Comparison of ENCODE assay signal across 8 cellular contexts in genomic region chr19:50705422-50706019, GRCh38. TPM values are rescaled to one million over a fixed set of nuclear protein-coding genes. Genes with fewer than 3 reads are reported as not detected.
DNase-seq lines count a peak whose midpoint lies in the region; ATAC-seq and TF ChIP-seq lines count a peak whose summit lies in the region.

No MANE protein-coding gene starts in this region.

- ATAC-seq in activated B cell treated with CpG ODN at 0.5 μM for 24 hours (ENCODE audit: low read depth) (peak; percentile 89), GM21515 (IDR thresholded peaks at IDR 0.05; ENCODE audit: unreplicated experiment) (no peak), HG03025 (IDR thresholded peaks at IDR 0.05; ENCODE audit: low FRiP score, unreplicated experiment) (no peak)

- POLR2A ChIA-PET in AG04450 (lab: Yijun Ruan, JAX) (interaction anchor here (0.6 to 0.7 kb wide), 2 partner anchors 9 to 11 kb away, joined by 3 to 6 read pairs; no protein-coding TSS in a partner anchor), activated B cell treated with CpG ODN at 0.5 μM for 24 hours (lab: Charles Lee) (no interaction called here)

- H3K4me1 Mint-ChIP-seq in activated B cell treated with CpG ODN at 0.5 μM for 24 hours = peaks cover 3% of the 10 kb centered on the region
- H3K4me1 Mint-ChIP-seq in glutamatergic neuron (ENCODE audit: low read depth, unreplicated experiment) = no peaks in the 10 kb centered on the region

- intact Hi-C loops in activated B cell treated with CpG ODN at 0.5 μM for 24 hours (cut with micrococcal nuclease) = loop anchor here (1.0 kb wide), 2 partner anchors 78 to 217 kb away; no protein-coding TSS in a partner anchor

- DNase-seq in AG04450 (ENCODE audit: low read depth, low spot score) (peak; percentile 30), GM03348 (ENCODE audit: low spot score) (peak; percentile 91), NCI-H1930 (lab: John Stamatoyannopoulos, UW) (peak; percentile 36 to 58), activated B cell treated with CpG ODN at 0.5 μM for 24 hours (no peak), glutamatergic neuron (no peak)
- peak in 2 of 3 experiments; percentile 11 to 21 for DNase-seq in stimulated activated CD4-positive, alpha-beta T cell treated with anti-CD3 and anti-CD28 coated beads, TNF-alpha, amount 100 ng/mL, for 24 hours (ENCODE audit: low read depth in 3 of 3)

- no peaks in the 10 kb centered on the region for H3K9me3 Mint-ChIP-seq in activated B cell treated with CpG ODN at 0.5 μM for 24 hours
- H3K9me3 Mint-ChIP-seq in glutamatergic neuron (ENCODE audit: unreplicated experiment) = no peaks in the 10 kb centered on the region

- no peak overlapping the region for H3K4me3 ChIP-seq in AG04450 (ENCODE audit: low read depth, low read length)

- CTCF ChIA-PET in AG04450 (lab: Charles Lee) (interaction anchor here (0.6 to 2.6 kb wide), 14 partner anchors 8 to 217 kb away, joined by 3 to 23 read pairs (median 5); no protein-coding TSS in a partner anchor), activated B cell treated with CpG ODN at 0.5 μM for 24 hours (lab: Charles Lee) (interaction anchor here (1.6 kb wide), 1 partner anchor 217 kb away, joined by 5 read pairs; no protein-coding TSS in a partner anchor)

- TF ChIP-seq CTCF in AG04450 (IDR thresholded peaks at IDR 0.05; ENCODE audit: low read depth, low read length) (peak; percentile 94), activated B cell treated with CpG ODN at 0.5 μM for 24 hours (IDR thresholded peaks at IDR 0.05) (no peak), glutamatergic neuron (IDR thresholded peaks at IDR 0.05; ENCODE audit: partially characterized antibody, unreplicated experiment) (peak; percentile 61)

- H3K27me3 Mint-ChIP-seq in activated B cell treated with CpG ODN at 0.5 μM for 24 hours (peaks cover 31% of the 10 kb centered on the region), glutamatergic neuron (ENCODE audit: unreplicated experiment) (peaks cover 10% of the 10 kb centered on the region)

- no peak overlapping the region for H3K27ac ChIP-seq in AG04450 (ENCODE audit: low read depth, low read length)

- H3K27ac Mint-ChIP-seq in activated B cell treated with CpG ODN at 0.5 μM for 24 hours (no peak overlapping the region), glutamatergic neuron (ENCODE audit: unreplicated experiment) (no peak overlapping the region)

- no peaks in the 10 kb centered on the region for H3K36me3 Mint-ChIP-seq in activated B cell treated with CpG ODN at 0.5 μM for 24 hours (ENCODE audit: low read depth)
- no peaks in the 10 kb centered on the region for H3K36me3 Mint-ChIP-seq in glutamatergic neuron (ENCODE audit: unreplicated experiment)

- no peaks in the 10 kb centered on the region for H3K9me3 ChIP-seq in AG04450 (ENCODE audit: control insufficient read depth, insufficient read depth, low read length)

- H3K4me3 Mint-ChIP-seq in activated B cell treated with CpG ODN at 0.5 μM for 24 hours (no peak overlapping the region), glutamatergic neuron (ENCODE audit: unreplicated experiment) (no peak overlapping the region)

- H3K27me3 ChIP-seq in AG04450 (ENCODE audit: control insufficient read depth, insufficient read depth, low read length) = no peaks in the 10 kb centered on the region

RNA-seq across cellular contexts. Expression of gene SHANK1, which starts 14.1 kb away (rescaled TPM):
- 2.4 and 3.5 TPM in 2 replicates for polyA plus RNA-seq in AG04450 (2011; rRNA removed)
- polyA minus RNA-seq in AG04450 (2011; rRNA and poly(A)+ RNA removed) = 3.5 and 9.2 TPM in 2 replicates
- total RNA-seq in activated B cell treated with CpG ODN at 0.5 μM for 24 hours (not detected in 2 replicates), glutamatergic neuron (ENCODE audit: unreplicated experiment) (19.0 TPM)

RNA-seq across cellular contexts. Expression of gene CLEC11A, which starts 17.6 kb away (rescaled TPM):
- 43.9 and 64.1 TPM in 2 replicates for polyA plus RNA-seq in AG04450 (2011; rRNA removed)
- polyA minus RNA-seq in AG04450 (2011; rRNA and poly(A)+ RNA removed) = 8.5 and 10.2 TPM in 2 replicates
- total RNA-seq in activated B cell treated with CpG ODN at 0.5 μM for 24 hours (0.24 and 0.38 TPM in 2 replicates), glutamatergic neuron (ENCODE audit: unreplicated experiment) (4.0 TPM)

RNA-seq across cellular contexts. Expression of gene C19orf81, which starts 56.3 kb away (rescaled TPM):
- not detected in 2 replicates for polyA plus RNA-seq in AG04450 (2011; rRNA removed)
- polyA minus RNA-seq in AG04450 (2011; rRNA and poly(A)+ RNA removed) = not detected in 2 replicates
- 0.69 TPM in 1 of 2 replicates, not detected in the other for total RNA-seq in activated B cell treated with CpG ODN at 0.5 μM for 24 hours
- total RNA-seq in glutamatergic neuron (ENCODE audit: unreplicated experiment) = 10.4 TPM

Comparison
In these comparisons a context has a peak if more than half of its experiments do, and no peak if none do; other contexts are left out.
1. DNase-seq: peak in AG04450 (single experiment), GM03348 (single experiment), NCI-H1930 (2 of 2) and stimulated activated CD4-positive, alpha-beta T cell treated with anti-CD3 and anti-CD28 coated beads, TNF-alpha, amount 100 ng/mL, for 24 hours (2 of 3); none in activated B cell treated with CpG ODN at 0.5 μM for 24 hours (single experiment) and glutamatergic neuron (single experiment).
2. RNA of gene SHANK1, which starts 14.1 kb away (total RNA-seq): 19.0 TPM in glutamatergic neuron (single experiment); not detected in activated B cell treated with CpG ODN at 0.5 μM for 24 hours; every median in the first group is over 10 times any median in the second.